1 cellular context compared by ENCODE assay signal in genomic region chr15:69413822-69414701, GRCh38.
A peak's percentile ranks its signal among the peaks of the same experiment; 100 is the strongest.
TF ChIP-seq lines count a peak whose summit lies in the region.

TSS of gene KIF23 (plus strand) at chr15:69414349. CDS start at chr15:69414466, 117 bp downstream.

TF ChIP-seq in GM12878, 131 proteins besides CTCF, POLR2A, EP300 and RAD21 (continued from another document):
- TF ChIP-seq CEBPZ (IDR thresholded peaks at IDR 0.05; ENCODE audit: low read depth, low read length) (no peak), SIN3A (IDR thresholded peaks at IDR 0.05; ENCODE audit: low read depth, low read length) (peak; percentile 99), ELK1 (IDR thresholded peaks at IDR 0.05; ENCODE audit: low read depth, low read length) (peak; percentile 88), RFX5 (IDR thresholded peaks at IDR 0.05; ENCODE audit: low read depth, low read length) (peak; percentile 63; the same call in 1 of the 2 replicates)
